8 cellular contexts compared by ENCODE assay signal in the genomic region with DNA sequence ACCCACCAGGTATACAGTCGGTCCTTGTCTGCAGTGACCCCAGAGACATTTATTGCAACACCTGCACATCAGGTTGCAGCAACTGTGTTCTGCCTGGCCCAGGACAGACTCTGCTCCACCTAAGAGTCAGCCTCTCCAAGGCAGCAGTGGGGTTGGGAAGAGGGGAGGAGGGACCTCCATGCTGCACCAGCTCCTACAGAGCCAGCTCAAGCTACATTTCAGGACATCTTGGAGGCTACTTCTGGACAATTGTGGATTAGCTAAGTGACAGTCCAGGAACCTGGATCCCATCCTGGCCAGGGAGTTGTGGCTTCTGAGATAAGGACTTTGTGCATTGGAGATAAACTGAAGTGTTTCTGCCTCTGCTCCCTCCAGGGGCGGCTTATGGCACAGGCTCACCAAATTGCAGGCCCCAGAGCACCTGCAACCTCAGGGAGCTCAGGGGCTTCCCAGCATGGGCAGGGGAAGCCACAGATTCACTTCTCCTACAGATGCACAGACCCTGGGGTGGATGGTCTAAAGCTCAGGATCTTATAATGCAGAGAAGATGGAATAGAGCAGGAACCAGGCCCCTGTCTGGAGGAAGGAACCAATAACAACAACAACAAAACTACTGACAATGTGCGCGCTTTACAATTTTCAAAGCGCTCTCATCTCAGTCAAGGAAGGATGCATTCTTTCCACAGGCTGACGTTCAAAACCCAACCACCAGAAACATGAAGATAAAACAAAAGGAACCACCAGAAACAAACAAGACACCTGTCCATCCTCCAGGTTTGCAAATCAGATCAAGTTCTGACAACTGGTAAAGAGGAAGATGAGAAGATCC.
A peak's percentile ranks its signal among the peaks of the same experiment; 100 is the strongest.
DNase-seq lines count a peak whose midpoint lies in the region; ATAC-seq, FAIRE-seq and TF ChIP-seq lines count a peak whose summit lies in the region.

No MANE protein-coding gene starts in this region.

- H3K27ac ChIP-seq in dorsolateral prefrontal cortex, result peak overlapping the region in 18 of 59 donors; percentile 1 to 98 (median 42)
- H3K27ac ChIP-seq in body of pancreas, result no peak overlapping the region

- DNase-seq in GM19239 (ENCODE audit: insufficient read length, low spot score) (no peak), NCI-H748 treated with DMSO at 0.1 percent for 48 hours (lab: John Stamatoyannopoulos, UW) (no peak), dorsolateral prefrontal cortex (no peak), NCI-H1436 treated with DMSO at 0.1 percent for 48 hours (lab: John Stamatoyannopoulos, UW) (no peak), body of pancreas (no peak)
- DNase-seq in activated effector memory CD4-positive, alpha-beta T cell treated with Interleukin-2 at 50 U/mL for 16 hours, result peak; percentile 14
- DNase-seq in stimulated activated CD4-positive, alpha-beta T cell treated with anti-CD3 and anti-CD28 coated beads, Interleukin-2, amount 100 ng/mL, for 24 hours, result peak; percentile 34 to 43

- TF ChIP-seq POLR2A in body of pancreas (IDR thresholded peaks at IDR 0.05), result no peak

- ATAC-seq in HG03354 (IDR thresholded peaks at IDR 0.05; ENCODE audit: poor library complexity, severe bottlenecking, unreplicated experiment), result peak; percentile 50
- ATAC-seq in body of pancreas, result no peak

- no peaks in the 10 kb centered on the region for H3K9me3 ChIP-seq in body of pancreas

- peak; percentile 4 for FAIRE-seq in GM19239 (lab: Jason Lieb, UNC)

- no peaks in the 10 kb centered on the region for H3K27me3 ChIP-seq in dorsolateral prefrontal cortex
- H3K27me3 ChIP-seq in body of pancreas, result no peaks in the 10 kb centered on the region

- intact Hi-C loops in dorsolateral prefrontal cortex (cut with DNase I) (no loop called here), body of pancreas (cut with DNase I) (no loop called here)

- TF ChIP-seq CTCF in dorsolateral prefrontal cortex (IDR thresholded peaks at IDR 0.05 in 54 of 56, conservative IDR thresholded peaks at IDR 0.05 in 2 of 56; ENCODE audit: low read depth in 1 of 56, partially characterized antibody in 56 of 56), result no peak
- TF ChIP-seq CTCF in body of pancreas (IDR thresholded peaks at IDR 0.05), result no peak

- H3K36me3 ChIP-seq in body of pancreas (replicated peaks in 1 of 2; ENCODE audit: insufficient read depth in 1 of 2, low read depth in 2 of 2), result no peaks in the 10 kb centered on the region

- 87 to 99% methylated on average over 5 to 6 of the region's 6 CpGs for WGBS in body of pancreas, 2 donors

- H3K4me3 ChIP-seq in dorsolateral prefrontal cortex (no peak overlapping the region), body of pancreas (no peak overlapping the region)

- peaks cover 22% of the 10 kb centered on the region for H3K4me1 ChIP-seq in body of pancreas

Comparison
In these comparisons a context has a peak if more than half of its experiments do, and no peak if none do; other contexts are left out.
1. DNase-seq: peak in activated effector memory CD4-positive, alpha-beta T cell treated with Interleukin-2 at 50 U/mL for 16 hours (single experiment) and stimulated activated CD4-positive, alpha-beta T cell treated with anti-CD3 and anti-CD28 coated beads, Interleukin-2, amount 100 ng/mL, for 24 hours (2 of 2); none in GM19239 (single experiment), NCI-H748 treated with DMSO at 0.1 percent for 48 hours (single experiment), dorsolateral prefrontal cortex (0 of 10), NCI-H1436 treated with DMSO at 0.1 percent for 48 hours (single experiment) and body of pancreas (0 of 4).